1 cellular context compared by ENCODE assay signal in the genomic region with DNA sequence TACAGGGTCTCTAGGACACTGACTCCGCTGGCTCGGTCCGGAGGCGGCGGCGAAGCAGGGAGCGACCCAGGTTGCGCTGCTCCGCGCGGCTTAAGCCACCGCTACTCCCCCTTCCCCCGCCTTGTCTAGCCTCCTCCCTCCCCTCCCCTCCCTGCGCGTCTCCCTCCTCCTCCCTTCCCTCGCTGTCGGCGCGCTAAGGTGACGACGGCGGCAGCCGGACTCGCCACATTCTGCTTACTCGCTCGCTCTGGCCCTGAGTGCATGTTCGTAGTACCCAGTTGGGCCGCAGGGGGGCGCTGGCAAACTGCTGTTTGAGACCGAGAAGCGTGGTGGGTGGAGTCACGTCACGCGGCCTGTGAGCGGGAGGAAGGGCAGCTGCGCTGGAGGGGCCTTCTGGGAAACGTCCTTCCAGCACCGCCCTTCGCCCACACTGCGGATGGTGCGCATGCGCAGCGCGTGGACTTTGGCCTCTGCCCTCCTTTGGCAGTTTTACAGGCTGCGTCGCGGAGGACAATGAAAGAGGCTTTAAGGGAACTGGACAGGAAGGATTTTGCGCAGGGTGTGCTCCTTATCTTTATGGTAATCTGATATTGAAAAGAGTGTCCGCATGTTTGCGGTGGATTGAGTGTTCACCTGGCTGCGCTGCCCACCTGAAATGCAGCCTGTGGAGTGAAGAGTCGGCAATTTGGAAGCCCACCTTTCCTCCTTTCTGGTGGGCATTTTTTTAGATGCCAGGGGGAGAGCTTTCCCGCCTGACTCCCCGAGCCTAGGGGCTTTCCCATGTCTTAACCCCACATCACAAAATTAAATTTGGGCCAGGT.
TF ChIP-seq lines count a peak whose summit lies in the region.

A gene with protein sequence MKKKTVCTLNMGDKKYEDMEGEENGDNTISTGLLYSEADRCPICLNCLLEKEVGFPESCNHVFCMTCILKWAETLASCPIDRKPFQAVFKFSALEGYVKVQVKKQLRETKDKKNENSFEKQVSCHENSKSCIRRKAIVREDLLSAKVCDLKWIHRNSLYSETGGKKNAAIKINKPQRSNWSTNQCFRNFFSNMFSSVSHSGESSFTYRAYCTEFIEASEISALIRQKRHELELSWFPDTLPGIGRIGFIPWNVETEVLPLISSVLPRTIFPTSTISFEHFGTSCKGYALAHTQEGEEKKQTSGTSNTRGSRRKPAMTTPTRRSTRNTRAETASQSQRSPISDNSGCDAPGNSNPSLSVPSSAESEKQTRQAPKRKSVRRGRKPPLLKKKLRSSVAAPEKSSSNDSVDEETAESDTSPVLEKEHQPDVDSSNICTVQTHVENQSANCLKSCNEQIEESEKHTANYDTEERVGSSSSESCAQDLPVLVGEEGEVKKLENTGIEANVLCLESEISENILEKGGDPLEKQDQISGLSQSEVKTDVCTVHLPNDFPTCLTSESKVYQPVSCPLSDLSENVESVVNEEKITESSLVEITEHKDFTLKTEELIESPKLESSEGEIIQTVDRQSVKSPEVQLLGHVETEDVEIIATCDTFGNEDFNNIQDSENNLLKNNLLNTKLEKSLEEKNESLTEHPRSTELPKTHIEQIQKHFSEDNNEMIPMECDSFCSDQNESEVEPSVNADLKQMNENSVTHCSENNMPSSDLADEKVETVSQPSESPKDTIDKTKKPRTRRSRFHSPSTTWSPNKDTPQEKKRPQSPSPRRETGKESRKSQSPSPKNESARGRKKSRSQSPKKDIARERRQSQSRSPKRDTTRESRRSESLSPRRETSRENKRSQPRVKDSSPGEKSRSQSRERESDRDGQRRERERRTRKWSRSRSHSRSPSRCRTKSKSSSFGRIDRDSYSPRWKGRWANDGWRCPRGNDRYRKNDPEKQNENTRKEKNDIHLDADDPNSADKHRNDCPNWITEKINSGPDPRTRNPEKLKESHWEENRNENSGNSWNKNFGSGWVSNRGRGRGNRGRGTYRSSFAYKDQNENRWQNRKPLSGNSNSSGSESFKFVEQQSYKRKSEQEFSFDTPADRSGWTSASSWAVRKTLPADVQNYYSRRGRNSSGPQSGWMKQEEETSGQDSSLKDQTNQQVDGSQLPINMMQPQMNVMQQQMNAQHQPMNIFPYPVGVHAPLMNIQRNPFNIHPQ (N-terminal part only) (minus strand): TSS at position 107 of the 821 bp plus-strand sequence. CDS start 26,407 bp downstream, outside the sequence.

TF ChIP-seq in HEK293, 187 proteins besides CTCF, POLR2A, EP300 and RAD21 (continued from another document and continues in another):
- TF ChIP-seq, protein P1, sequence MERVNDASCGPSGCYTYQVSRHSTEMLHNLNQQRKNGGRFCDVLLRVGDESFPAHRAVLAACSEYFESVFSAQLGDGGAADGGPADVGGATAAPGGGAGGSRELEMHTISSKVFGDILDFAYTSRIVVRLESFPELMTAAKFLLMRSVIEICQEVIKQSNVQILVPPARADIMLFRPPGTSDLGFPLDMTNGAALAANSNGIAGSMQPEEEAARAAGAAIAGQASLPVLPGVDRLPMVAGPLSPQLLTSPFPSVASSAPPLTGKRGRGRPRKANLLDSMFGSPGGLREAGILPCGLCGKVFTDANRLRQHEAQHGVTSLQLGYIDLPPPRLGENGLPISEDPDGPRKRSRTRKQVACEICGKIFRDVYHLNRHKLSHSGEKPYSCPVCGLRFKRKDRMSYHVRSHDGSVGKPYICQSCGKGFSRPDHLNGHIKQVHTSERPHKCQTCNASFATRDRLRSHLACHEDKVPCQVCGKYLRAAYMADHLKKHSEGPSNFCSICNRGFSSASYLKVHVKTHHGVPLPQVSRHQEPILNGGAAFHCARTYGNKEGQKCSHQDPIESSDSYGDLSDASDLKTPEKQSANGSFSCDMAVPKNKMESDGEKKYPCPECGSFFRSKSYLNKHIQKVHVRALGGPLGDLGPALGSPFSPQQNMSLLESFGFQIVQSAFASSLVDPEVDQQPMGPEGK (tag by site-specific recombination; IDR thresholded peaks at IDR 0.05), result peak; percentile 74
- TF ChIP-seq ZNF426 (tag by site-specific recombination; IDR thresholded peaks at IDR 0.05) (no peak), ZNF776 (tag by site-specific recombination; IDR thresholded peaks at IDR 0.05; ENCODE audit: borderline replicate concordance) (no peak), ZNF623 (tag by site-specific recombination; IDR thresholded peaks at IDR 0.05) (no peak), OSR2 (tag by site-specific recombination; IDR thresholded peaks at IDR 0.05) (no peak), ZNF341 (tag by site-specific recombination; IDR thresholded peaks at IDR 0.05; ENCODE audit: low read depth) (peak; percentile 90), ZNF677 (tag by site-specific recombination; IDR thresholded peaks at IDR 0.05) (no peak), YY1 (tag by site-specific recombination; IDR thresholded peaks at IDR 0.05) (no peak), ZBTB17 (tag by site-specific recombination; IDR thresholded peaks at IDR 0.05) (peak; percentile 88), ZNF132 (tag by site-specific recombination; IDR thresholded peaks at IDR 0.05; ENCODE audit: borderline replicate concordance) (no peak), ZNF501 (tag by site-specific recombination; IDR thresholded peaks at IDR 0.05) (peak; percentile 89), BCL11A (tag by site-specific recombination; IDR thresholded peaks at IDR 0.05; ENCODE audit: low read depth) (peak; percentile 71), ZNF274 (IDR thresholded peaks at IDR 0.05; ENCODE audit: low read length) (no peak), ZNF274 (tag by site-specific recombination; IDR thresholded peaks at IDR 0.05; ENCODE audit: borderline replicate concordance) (no peak), ZNF138 (tag by site-specific recombination; IDR thresholded peaks at IDR 0.05; ENCODE audit: borderline replicate concordance) (no peak), ZNF768 (tag by site-specific recombination; IDR thresholded peaks at IDR 0.05) (no peak), GLIS2 (tag by site-specific recombination; IDR thresholded peaks at IDR 0.05) (0 out of 2 replicates have a peak, but pooled peaks have one; percentile 13), ZNF654 (tag by site-specific recombination; IDR thresholded peaks at IDR 0.05; ENCODE audit: low read depth) (peak; percentile 84), ZNF626 (tag by site-specific recombination; IDR thresholded peaks at IDR 0.05) (no peak), ZNF571 (tag by site-specific recombination; IDR thresholded peaks at IDR 0.05) (no peak), ZNF157 (tag by site-specific recombination; IDR thresholded peaks at IDR 0.05) (no peak), TCF7L2 (IDR thresholded peaks at IDR 0.05; ENCODE audit: borderline replicate concordance, low read depth, low read length) (no peak), ZNF324 (tag by site-specific recombination; IDR thresholded peaks at IDR 0.05) (peak; percentile 64; the same call in 1 of the 2 replicates), HOXD13 (CRISPR knock-in tag; IDR thresholded peaks at IDR 0.05; ENCODE audit: borderline replicate concordance) (peak; percentile 94), ZNF610 (tag by site-specific recombination; IDR thresholded peaks at IDR 0.05; ENCODE audit: borderline replicate concordance) (peak; percentile 69; the same call in 1 of the 2 replicates), ZNF146 (tag by site-specific recombination; IDR thresholded peaks at IDR 0.05) (no peak), ZNF366 (tag by site-specific recombination; conservative IDR thresholded peaks at IDR 0.05) (peak; percentile 97), ZSCAN23 (tag by site-specific recombination; IDR thresholded peaks at IDR 0.05) (no peak), ZNF175 (tag by site-specific recombination; IDR thresholded peaks at IDR 0.05) (no peak), ZNF112 (tag by site-specific recombination; IDR thresholded peaks at IDR 0.05) (no peak), HOXA7 (CRISPR knock-in tag; IDR thresholded peaks at IDR 0.05; ENCODE audit: borderline replicate concordance) (no peak), SCRT1 (tag by site-specific recombination; IDR thresholded peaks at IDR 0.05; ENCODE audit: borderline replicate concordance) (0 out of 2 replicates have a peak, but pooled peaks have one; percentile 17), FEZF1 (tag by site-specific recombination; IDR thresholded peaks at IDR 0.05) (peak; percentile 47), ZNF391 (tag by site-specific recombination; IDR thresholded peaks at IDR 0.05; ENCODE audit: borderline replicate concordance, low read depth) (peak; percentile 10; the same call in 1 of the 2 replicates), TSHZ1 (tag by site-specific recombination; IDR thresholded peaks at IDR 0.05; ENCODE audit: borderline replicate concordance) (peak; percentile 7; the same call in 1 of the 2 replicates), ZNF184 (tag by site-specific recombination; IDR thresholded peaks at IDR 0.05) (no peak), ZNF133 (tag by site-specific recombination; IDR thresholded peaks at IDR 0.05) (no peak), ZNF580 (tag by site-specific recombination; IDR thresholded peaks at IDR 0.05) (no peak), ZNF302 (tag by site-specific recombination; IDR thresholded peaks at IDR 0.05; ENCODE audit: low read depth) (no peak), ZNF311 (tag by site-specific recombination; IDR thresholded peaks at IDR 0.05; ENCODE audit: borderline replicate concordance) (no peak)
- TF ChIP-seq, protein P2, sequence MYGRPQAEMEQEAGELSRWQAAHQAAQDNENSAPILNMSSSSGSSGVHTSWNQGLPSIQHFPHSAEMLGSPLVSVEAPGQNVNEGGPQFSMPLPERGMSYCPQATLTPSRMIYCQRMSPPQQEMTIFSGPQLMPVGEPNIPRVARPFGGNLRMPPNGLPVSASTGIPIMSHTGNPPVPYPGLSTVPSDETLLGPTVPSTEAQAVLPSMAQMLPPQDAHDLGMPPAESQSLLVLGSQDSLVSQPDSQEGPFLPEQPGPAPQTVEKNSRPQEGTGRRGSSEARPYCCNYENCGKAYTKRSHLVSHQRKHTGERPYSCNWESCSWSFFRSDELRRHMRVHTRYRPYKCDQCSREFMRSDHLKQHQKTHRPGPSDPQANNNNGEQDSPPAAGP (tag by site-specific recombination; IDR thresholded peaks at IDR 0.05), result peak; percentile 59; the same call in 1 of the 2 replicates
- TF ChIP-seq, protein P3, sequence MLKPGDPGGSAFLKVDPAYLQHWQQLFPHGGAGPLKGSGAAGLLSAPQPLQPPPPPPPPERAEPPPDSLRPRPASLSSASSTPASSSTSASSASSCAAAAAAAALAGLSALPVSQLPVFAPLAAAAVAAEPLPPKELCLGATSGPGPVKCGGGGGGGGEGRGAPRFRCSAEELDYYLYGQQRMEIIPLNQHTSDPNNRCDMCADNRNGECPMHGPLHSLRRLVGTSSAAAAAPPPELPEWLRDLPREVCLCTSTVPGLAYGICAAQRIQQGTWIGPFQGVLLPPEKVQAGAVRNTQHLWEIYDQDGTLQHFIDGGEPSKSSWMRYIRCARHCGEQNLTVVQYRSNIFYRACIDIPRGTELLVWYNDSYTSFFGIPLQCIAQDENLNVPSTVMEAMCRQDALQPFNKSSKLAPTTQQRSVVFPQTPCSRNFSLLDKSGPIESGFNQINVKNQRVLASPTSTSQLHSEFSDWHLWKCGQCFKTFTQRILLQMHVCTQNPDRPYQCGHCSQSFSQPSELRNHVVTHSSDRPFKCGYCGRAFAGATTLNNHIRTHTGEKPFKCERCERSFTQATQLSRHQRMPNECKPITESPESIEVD (tag by site-specific recombination; IDR thresholded peaks at IDR 0.05), result no peak
- TF ChIP-seq, protein P4, sequence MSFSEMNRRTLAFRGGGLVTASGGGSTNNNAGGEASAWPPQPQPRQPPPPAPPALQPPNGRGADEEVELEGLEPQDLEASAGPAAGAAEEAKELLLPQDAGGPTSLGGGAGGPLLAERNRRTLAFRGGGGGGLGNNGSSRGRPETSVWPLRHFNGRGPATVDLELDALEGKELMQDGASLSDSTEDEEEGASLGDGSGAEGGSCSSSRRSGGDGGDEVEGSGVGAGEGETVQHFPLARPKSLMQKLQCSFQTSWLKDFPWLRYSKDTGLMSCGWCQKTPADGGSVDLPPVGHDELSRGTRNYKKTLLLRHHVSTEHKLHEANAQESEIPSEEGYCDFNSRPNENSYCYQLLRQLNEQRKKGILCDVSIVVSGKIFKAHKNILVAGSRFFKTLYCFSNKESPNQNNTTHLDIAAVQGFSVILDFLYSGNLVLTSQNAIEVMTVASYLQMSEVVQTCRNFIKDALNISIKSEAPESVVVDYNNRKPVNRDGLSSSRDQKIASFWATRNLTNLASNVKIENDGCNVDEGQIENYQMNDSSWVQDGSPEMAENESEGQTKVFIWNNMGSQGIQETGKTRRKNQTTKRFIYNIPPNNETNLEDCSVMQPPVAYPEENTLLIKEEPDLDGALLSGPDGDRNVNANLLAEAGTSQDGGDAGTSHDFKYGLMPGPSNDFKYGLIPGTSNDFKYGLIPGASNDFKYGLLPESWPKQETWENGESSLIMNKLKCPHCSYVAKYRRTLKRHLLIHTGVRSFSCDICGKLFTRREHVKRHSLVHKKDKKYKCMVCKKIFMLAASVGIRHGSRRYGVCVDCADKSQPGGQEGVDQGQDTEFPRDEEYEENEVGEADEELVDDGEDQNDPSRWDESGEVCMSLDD (tag by site-specific recombination; IDR thresholded peaks at IDR 0.05), result no peak
